In the genomic region with DNA sequence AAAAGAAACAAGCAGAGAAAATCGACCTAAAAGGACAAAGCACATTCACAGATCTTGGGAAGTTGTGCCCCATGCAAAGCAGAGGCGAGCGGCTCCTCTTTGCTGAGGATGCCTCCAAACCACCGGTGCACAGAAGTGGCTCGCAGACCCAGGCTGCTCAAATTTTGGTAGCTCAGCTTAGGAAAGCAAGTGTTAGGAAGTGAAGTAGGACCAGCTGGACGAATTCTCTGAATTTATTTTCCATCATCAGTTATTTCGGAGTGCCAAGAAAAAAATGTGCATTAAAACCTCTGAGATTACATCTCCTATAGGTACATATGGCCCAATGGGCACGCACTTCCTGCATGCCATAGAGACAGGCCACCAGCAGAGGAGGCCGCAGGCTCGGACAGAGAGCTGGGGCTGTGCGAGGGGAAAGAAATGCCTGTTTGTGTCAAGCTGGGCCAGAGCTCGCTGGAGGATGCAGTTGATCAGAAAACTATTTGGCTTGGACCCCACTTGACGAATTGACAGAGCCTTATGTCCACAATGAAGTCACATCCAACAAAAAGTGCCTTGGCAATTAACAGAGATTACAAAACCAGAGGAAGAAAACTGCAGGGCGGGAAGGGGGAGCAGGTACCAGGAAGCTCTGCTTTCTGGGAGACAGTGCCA, we compare ENCODE assay signal across 8 cellular contexts.
DNase-seq lines count a peak whose midpoint lies in the region; ATAC-seq, FAIRE-seq and TF ChIP-seq lines count a peak whose summit lies in the region.

No MANE protein-coding gene starts in this region.

- no peaks in the 10 kb centered on the region for H3K27me3 ChIP-seq in WERI-Rb-1 (ENCODE audit: insufficient read depth, low read depth, severe bottlenecking)
- no peaks in the 10 kb centered on the region for H3K27me3 ChIP-seq in H1 (replicated peaks in 1 of 4; ENCODE audit: control insufficient read depth in 3 of 4, extremely low read depth in 1 of 4, insufficient read depth in 3 of 4, low read length in 3 of 4)
- H3K27me3 ChIP-seq in mesendoderm (ENCODE audit: insufficient read depth, low read length, poor library complexity) = no peaks in the 10 kb centered on the region

- no peaks in the 10 kb centered on the region for H3K9me3 Mint-ChIP-seq in stimulated activated memory B cell treated with anti-CD40 and anti-IgM and Interleukin-4, amounts not matched to agents 10 μg/mL and 1 μg/mL and 100 μg/mL, for 72 hours

- H3K4me3 ChIP-seq in WERI-Rb-1 (ENCODE audit: low read depth, low read length) (no peak overlapping the region), H1 (ENCODE audit: extremely low read depth in 1 of 4, insufficient read depth in 2 of 4, low read depth in 3 of 4, low read length in 4 of 4) (no peak overlapping the region), mesendoderm (ENCODE audit: low read length) (no peak overlapping the region)

- TF ChIP-seq POLR2A in GM12891 (IDR thresholded peaks at IDR 0.05; ENCODE audit: low read depth, low read length) (no peak), H1 (IDR thresholded peaks at IDR 0.05; ENCODE audit: control extremely low read depth in 1 of 2, low read depth in 2 of 2, low read length in 2 of 2) (no peak)

- no peak overlapping the region; the same call in none of the 2 replicates for H4K8ac ChIP-seq in H1 (ENCODE audit: extremely low read depth, insufficient read depth, low read length)
- H4K8ac ChIP-seq in mesendoderm (ENCODE audit: low read depth, low read length) = no peak overlapping the region

- ATAC-seq in stimulated activated memory B cell treated with anti-CD40 and anti-IgM and Interleukin-4, amounts not matched to agents 10 μg/mL and 1 μg/mL and 100 μg/mL, for 72 hours = peak; percentile 86
- ATAC-seq in GM19395 (IDR thresholded peaks at IDR 0.05; ENCODE audit: unreplicated experiment) = no peak

- no peaks in the 10 kb centered on the region for H3K36me3 Mint-ChIP-seq in stimulated activated memory B cell treated with anti-CD40 and anti-IgM and Interleukin-4, amounts not matched to agents 10 μg/mL and 1 μg/mL and 100 μg/mL, for 72 hours

- H4K91ac ChIP-seq in H1 (replicated peaks; ENCODE audit: insufficient read length, low read length) = no peak overlapping the region

- H4K20me1 ChIP-seq in H1 (replicated peaks in 1 of 2; ENCODE audit: control insufficient read depth in 1 of 2, insufficient read depth in 2 of 2, low read length in 2 of 2) = no peaks in the 10 kb centered on the region

- FAIRE-seq in GM12891 (lab: Jason Lieb, UNC) = peak; percentile 89
- FAIRE-seq in H1 (lab: Jason Lieb, UNC) = no peak

- H2BK5ac ChIP-seq in H1 (ENCODE audit: low read depth, low read length) (no peak overlapping the region), mesendoderm (ENCODE audit: low read length) (no peak overlapping the region)

- H3K79me2 ChIP-seq in H1 (ENCODE audit: control insufficient read depth in 1 of 2, insufficient read depth in 2 of 2, low read length in 2 of 2) = no peaks in the 10 kb centered on the region
- H3K79me2 ChIP-seq in mesendoderm (ENCODE audit: control insufficient read depth, insufficient read depth, low read length) = no peaks in the 10 kb centered on the region

- no peak overlapping the region for H2AK5ac ChIP-seq in H1 (ENCODE audit: low read depth, low read length)
- no peak overlapping the region for H2AK5ac ChIP-seq in mesendoderm (ENCODE audit: low read length)

- H3K36me3 ChIP-seq in WERI-Rb-1 (no peaks in the 10 kb centered on the region), H1 (ENCODE audit: control insufficient read depth in 2 of 4, insufficient read depth in 4 of 4, low read length in 3 of 4) (no peaks in the 10 kb centered on the region), mesendoderm (ENCODE audit: control insufficient read depth, insufficient read depth, low read length) (no peaks in the 10 kb centered on the region)

- H3K23ac ChIP-seq in H1 (ENCODE audit: insufficient read length) (no peak overlapping the region), mesendoderm (ENCODE audit: low read length) (no peak overlapping the region)

- peak overlapping the region; percentile 43 for H3K27ac Mint-ChIP-seq in stimulated activated memory B cell treated with anti-CD40 and anti-IgM and Interleukin-4, amounts not matched to agents 10 μg/mL and 1 μg/mL and 100 μg/mL, for 72 hours

- H3K18ac ChIP-seq in H1 (ENCODE audit: extremely low read depth, low read length) = no peak overlapping the region
- no peak overlapping the region for H3K18ac ChIP-seq in mesendoderm (ENCODE audit: low read length)

- WGBS in H1 (ENCODE audit: extremely low coverage in 1 of 2, insufficient coverage in 1 of 2, insufficient read length in 1 of 2, insufficient replicate concordance in 2 of 2, low coverage in 1 of 2, low lambda C conversion rate in 2 of 2, missing lambda C conversion rate in 1 of 2), 2 experiments = 67% methylated on average over 14 of the region's 14 CpGs; no CpG with 5 or more reads in 1 of the 2 experiments
- WGBS in mesendoderm (ENCODE audit: extremely low coverage, insufficient coverage, low lambda C conversion rate) = no CpG with 5 or more reads among the region's 14 CpGs

- TF ChIP-seq EP300 in H1 (IDR thresholded peaks at IDR 0.05; ENCODE audit: borderline replicate concordance in 1 of 2, low read depth in 2 of 2, low read length in 2 of 2) = no peak

- H3K56ac ChIP-seq in H1 (replicated peaks; ENCODE audit: insufficient read length, low read depth, low read length) (no peak overlapping the region), mesendoderm (ENCODE audit: low read length) (no peak overlapping the region)

- CTCF ChIA-PET in H1 (lab: Charles Lee; ENCODE audit: partially characterized antibody) = interaction anchor here (0.7 to 3.9 kb wide), 42 partner anchors 12 to 1254 kb away, joined by 3 to 35 read pairs (median 3); no protein-coding TSS in a partner anchor

- peaks cover 30% of the 10 kb centered on the region for H3K4me1 Mint-ChIP-seq in stimulated activated memory B cell treated with anti-CD40 and anti-IgM and Interleukin-4, amounts not matched to agents 10 μg/mL and 1 μg/mL and 100 μg/mL, for 72 hours

- H3K4me2 ChIP-seq in H1 (ENCODE audit: insufficient read depth in 1 of 2, low read depth in 2 of 2, low read length in 2 of 2) = no peak overlapping the region
- no peak overlapping the region for H3K4me2 ChIP-seq in mesendoderm (ENCODE audit: low read length)

- H2BK120ac ChIP-seq in H1 (replicated peaks; ENCODE audit: low read depth, low read length) (no peak overlapping the region), mesendoderm (ENCODE audit: low read depth, low read length) (no peak overlapping the region)

- H3K4me1 ChIP-seq in H1 (replicated peaks in 1 of 4; ENCODE audit: control insufficient read depth in 3 of 4, insufficient read depth in 4 of 4, low read length in 3 of 4) (no peaks in the 10 kb centered on the region), mesendoderm (ENCODE audit: control insufficient read depth, low read depth, low read length) (no peaks in the 10 kb centered on the region)

- H2BK12ac ChIP-seq in H1 (ENCODE audit: low read depth, low read length) = no peak overlapping the region

- TF ChIP-seq RAD21 in H1 (IDR thresholded peaks at IDR 0.05 in 1 of 2, conservative IDR thresholded peaks at IDR 0.05 in 1 of 2; ENCODE audit: low read depth in 2 of 2, low read length in 2 of 2) = peak; percentile 97 to 98

- H2BK15ac ChIP-seq in H1 (ENCODE audit: low read length) (no peak overlapping the region), mesendoderm (replicated peaks; ENCODE audit: low read depth) (no peak overlapping the region)

- no peak overlapping the region for H3K4ac ChIP-seq in H1 (replicated peaks; ENCODE audit: insufficient read length, low read depth, low read length)
- no peak overlapping the region for H3K4ac ChIP-seq in mesendoderm (ENCODE audit: low read depth, low read length)

- H3K23me2 ChIP-seq in H1 (ENCODE audit: low read depth, low read length) = no peaks in the 10 kb centered on the region

- peak; percentile 95 for TF ChIP-seq CTCF in LNCAP (IDR thresholded peaks at IDR 0.05)
- TF ChIP-seq CTCF in WERI-Rb-1 (IDR thresholded peaks at IDR 0.05; ENCODE audit: low read depth, low read length) = peak; percentile 78
- TF ChIP-seq CTCF in H1 (IDR thresholded peaks at IDR 0.05; ENCODE audit: control extremely low read depth in 1 of 3, insufficient read depth in 1 of 3, low read depth in 1 of 3, low read length in 3 of 3) = peak; percentile 84 to 91 (median 90)

- H2AFZ ChIP-seq in H1 (ENCODE audit: low read length) = 0 out of 2 replicates have a peak overlapping the region, but pooled peaks have one; percentile 25

- no peak overlapping the region for H3K4me3 Mint-ChIP-seq in stimulated activated memory B cell treated with anti-CD40 and anti-IgM and Interleukin-4, amounts not matched to agents 10 μg/mL and 1 μg/mL and 100 μg/mL, for 72 hours

- H3K27ac ChIP-seq in WERI-Rb-1 = no peak overlapping the region
- H3K27ac ChIP-seq in H1 (ENCODE audit: low read depth, low read length) = no peak overlapping the region
- H3K27ac ChIP-seq in mesendoderm (ENCODE audit: low read depth, low read length) = no peak overlapping the region

- no peak overlapping the region for H2BK20ac ChIP-seq in H1 (ENCODE audit: low read length)

- no peaks in the 10 kb centered on the region for H3K9me3 ChIP-seq in WERI-Rb-1 (ENCODE audit: severe bottlenecking)
- H3K9me3 ChIP-seq in H1 (ENCODE audit: insufficient read depth in 2 of 2, low read depth in 1 of 2, low read length in 1 of 2) = no peaks in the 10 kb centered on the region

- H3K9ac ChIP-seq in H1 (replicated peaks in 1 of 4; ENCODE audit: extremely low read depth in 1 of 4, low read depth in 3 of 4, low read length in 3 of 4) (no peak overlapping the region), mesendoderm (ENCODE audit: low read length) (no peak overlapping the region)

- no peak overlapping the region for H3K14ac ChIP-seq in H1 (ENCODE audit: insufficient read length)

- H3K27me3 Mint-ChIP-seq in stimulated activated memory B cell treated with anti-CD40 and anti-IgM and Interleukin-4, amounts not matched to agents 10 μg/mL and 1 μg/mL and 100 μg/mL, for 72 hours = peaks cover 36% of the 10 kb centered on the region

- H3K79me1 ChIP-seq in H1 (ENCODE audit: low read depth, low read length) = no peaks in the 10 kb centered on the region
- H3K79me1 ChIP-seq in mesendoderm (ENCODE audit: low read length) = no peaks in the 10 kb centered on the region

- no peak overlapping the region for H4K5ac ChIP-seq in H1 (ENCODE audit: insufficient read length, low read depth, low read length)
- no peak overlapping the region for H4K5ac ChIP-seq in mesendoderm (ENCODE audit: low read length)

- POLR2A ChIA-PET in H1 (lab: Charles Lee; ENCODE audit: partially characterized antibody) = no interaction called here

- peak; percentile 40 for DNase-seq in 8988T
- peak; percentile 61 for DNase-seq in GM12891 (ENCODE audit: insufficient read length, low spot score)
- peak; percentile 62 for DNase-seq in WERI-Rb-1
- peak; percentile 31 to 82 for DNase-seq in H1 (ENCODE audit: low read depth in 1 of 2, low spot score in 2 of 2)
- DNase-seq in mesendoderm = peak; percentile 70

TF ChIP-seq in GM12891, 5 proteins besides CTCF, POLR2A, EP300 and RAD21 (continues in another document):
- TF ChIP-seq PAX5 (IDR thresholded peaks at IDR 0.05; ENCODE audit: insufficient read depth, low read length, severe bottlenecking) = no peak
- TF ChIP-seq POU2F2 (IDR thresholded peaks at IDR 0.05; ENCODE audit: low read depth, low read length) = no peak

TF ChIP-seq in H1, 55 proteins besides CTCF, POLR2A, EP300 and RAD21 (continues in another document):
- TF ChIP-seq EZH2 (IDR thresholded peaks at IDR 0.05; ENCODE audit: low read depth, low read length, severe bottlenecking) = no peak
